In the genomic region with DNA sequence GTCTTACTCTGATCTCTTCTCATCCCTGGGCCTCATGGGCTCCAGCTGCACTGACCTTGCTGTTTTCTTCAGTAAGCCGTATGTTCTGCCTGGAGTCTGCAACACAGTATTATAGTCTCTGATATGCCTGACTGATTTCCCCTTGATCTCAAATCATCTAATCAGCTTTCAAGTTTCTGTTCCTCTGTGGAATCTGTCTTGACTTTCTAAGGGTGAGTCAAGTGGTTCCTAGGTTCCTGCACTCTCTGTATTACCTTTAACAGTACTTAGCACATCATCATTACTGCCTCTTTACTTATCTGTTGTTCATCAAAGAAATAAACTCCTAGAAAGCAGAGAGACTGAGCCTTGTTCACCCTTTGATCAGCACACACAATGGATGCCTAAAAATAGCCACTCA, we compare ENCODE assay signal across 10 cellular contexts.
DNase-seq lines count a peak whose midpoint lies in the region; ATAC-seq and TF ChIP-seq lines count a peak whose summit lies in the region.
"Had no signal": no experiment of that assay in that cellular context is flagged by ENCODE, and none has a peak within 500 bp of the region (broad histone marks: within the 10 kb centered on the region; RNA-seq: fewer than 3 reads in every experiment).

No MANE protein-coding gene starts in this region.

- peaks cover 9% of the 10 kb centered on the region for H3K9me3 Mint-ChIP-seq in memory B cell
- H3K9me3 Mint-ChIP-seq in CD8-positive, alpha-beta T cell: no peaks in the 10 kb centered on the region
- H3K9me3 Mint-ChIP-seq in MCF 10A (ENCODE audit: unreplicated experiment): peaks cover 40% of the 10 kb centered on the region

- H3K27ac Mint-ChIP-seq in memory B cell (no peak overlapping the region), MCF 10A (ENCODE audit: low read depth, unreplicated experiment) (no peak overlapping the region)
- no peak overlapping the region for H3K27ac Mint-ChIP-seq in CD8-positive, alpha-beta T cell

- H3K4me1 ChIP-seq in osteoblast (ENCODE audit: insufficient read depth, low read length): no peaks in the 10 kb centered on the region
- H3K4me1 ChIP-seq in CD8-positive, alpha-beta T cell (ENCODE audit: insufficient read depth, low read length): no peaks in the 10 kb centered on the region

- peak; percentile 79 for ATAC-seq in GM18873 (IDR thresholded peaks at IDR 0.05; ENCODE audit: low FRiP score, unreplicated experiment)
- ATAC-seq in GM21529 (IDR thresholded peaks at IDR 0.05; ENCODE audit: unreplicated experiment): peak; percentile 95
- ATAC-seq in HG03108 (IDR thresholded peaks at IDR 0.05; ENCODE audit: unreplicated experiment): peak; percentile 96
- peak; percentile 83 for ATAC-seq in memory B cell (ENCODE audit: low read depth)
- no peak for ATAC-seq in Right ventricle myocardium inferior
- no peak for ATAC-seq in CD8-positive, alpha-beta T cell

- intact Hi-C loops in Right ventricle myocardium inferior (cut with DNase I) (no loop called here), MCF 10A (cut with micrococcal nuclease) (no loop called here)
- intact Hi-C loops in CD8-positive, alpha-beta T cell (cut with DNase I, micrococcal nuclease): no loop called here

- no peak overlapping the region for H3K27ac ChIP-seq in osteoblast (ENCODE audit: low read depth, low read length)
- no peak overlapping the region for H3K27ac ChIP-seq in CD8-positive, alpha-beta T cell (ENCODE audit: low read depth, low read length)

- H4K20me1 ChIP-seq in osteoblast (ENCODE audit: insufficient read depth, low read length): no peaks in the 10 kb centered on the region

- peaks cover 4% of the 10 kb centered on the region for H3K4me1 Mint-ChIP-seq in memory B cell
- H3K4me1 Mint-ChIP-seq in CD8-positive, alpha-beta T cell (ENCODE audit: low read depth): no peaks in the 10 kb centered on the region
- H3K4me1 Mint-ChIP-seq in MCF 10A (ENCODE audit: insufficient read depth, unreplicated experiment): no peaks in the 10 kb centered on the region

- POLR2A ChIA-PET in CD8-positive, alpha-beta T cell (lab: Charles Lee): interaction anchor here (0.8 kb wide), 1 partner anchor 283 kb away, joined by 3 read pairs; no protein-coding TSS in a partner anchor
- POLR2A ChIA-PET in MCF 10A (lab: Yijun Ruan, JAX): interaction anchor here (0.7 kb wide), 1 partner anchor 446 kb away, joined by 3 read pairs; no protein-coding TSS in a partner anchor

- H3K9me3 ChIP-seq in osteoblast (ENCODE audit: low read depth, low read length): no peaks in the 10 kb centered on the region
- no peaks in the 10 kb centered on the region for H3K9me3 ChIP-seq in CD8-positive, alpha-beta T cell (ENCODE audit: low read length)

- H3K79me2 ChIP-seq in osteoblast (ENCODE audit: insufficient read depth, low read length): no peaks in the 10 kb centered on the region

- H3K36me3 Mint-ChIP-seq in memory B cell: no peaks in the 10 kb centered on the region
- H3K36me3 Mint-ChIP-seq in CD8-positive, alpha-beta T cell: no peaks in the 10 kb centered on the region
- no peaks in the 10 kb centered on the region for H3K36me3 Mint-ChIP-seq in MCF 10A (ENCODE audit: insufficient read depth, unreplicated experiment)

- no peaks in the 10 kb centered on the region for H3K36me3 ChIP-seq in osteoblast (ENCODE audit: insufficient read depth, low read length)
- H3K36me3 ChIP-seq in CD8-positive, alpha-beta T cell (ENCODE audit: insufficient read depth, low read length): no peaks in the 10 kb centered on the region

- no TSS peak for BruUV-seq in MCF 10A (replicated peaks; lab: Mats Ljungman, UMichigan)

- TF ChIP-seq CTCF in osteoblast (IDR thresholded peaks at IDR 0.05; ENCODE audit: extremely low read depth, low read depth, low read length): no peak
- TF ChIP-seq CTCF in CD8-positive, alpha-beta T cell (IDR thresholded peaks at IDR 0.05): no peak
- TF ChIP-seq CTCF in MCF 10A (IDR thresholded peaks at IDR 0.05; ENCODE audit: unreplicated experiment): no peak

- no peaks in the 10 kb centered on the region for H3K27me3 ChIP-seq in osteoblast (ENCODE audit: insufficient read depth, low read length)
- no peaks in the 10 kb centered on the region for H3K27me3 ChIP-seq in CD8-positive, alpha-beta T cell (ENCODE audit: insufficient read depth, low read length)

- no peak overlapping the region for H2AFZ ChIP-seq in osteoblast (ENCODE audit: low read length)

- no peaks in the 10 kb centered on the region for H3K27me3 Mint-ChIP-seq in memory B cell
- H3K27me3 Mint-ChIP-seq in CD8-positive, alpha-beta T cell (ENCODE audit: low read depth): peaks cover 4% of the 10 kb centered on the region
- no peaks in the 10 kb centered on the region for H3K27me3 Mint-ChIP-seq in MCF 10A (ENCODE audit: insufficient read depth, unreplicated experiment)

- CTCF ChIA-PET in CD8-positive, alpha-beta T cell (lab: Charles Lee): no interaction called here
- CTCF ChIA-PET in MCF 10A (lab: Yijun Ruan, JAX): no interaction called here

- no peak overlapping the region for H3K4me3 ChIP-seq in osteoblast (ENCODE audit: insufficient read depth, low read length)
- no peak overlapping the region for H3K4me3 ChIP-seq in CD8-positive, alpha-beta T cell (ENCODE audit: low read depth, low read length)

- DNase-seq in memory B cell (ENCODE audit: low spot score in 2 of 2) (no peak), osteoblast (ENCODE audit: insufficient read length, low spot score, missing footprints) (no peak), Right ventricle myocardium inferior (ENCODE audit: missing footprints) (no peak), MCF 10A (ENCODE audit: unreplicated experiment) (no peak)
- no peak for DNase-seq in CD8-positive, alpha-beta T cell
- DNase-seq: Calu3; stimulated activated CD4-positive, alpha-beta T cell treated with anti-CD3 and anti-CD28 coated beads, Interleukin-2, amount 100 ng/mL, for 48 hours had no signal

- no peak overlapping the region for H3K4me3 Mint-ChIP-seq in memory B cell
- H3K4me3 Mint-ChIP-seq in CD8-positive, alpha-beta T cell: no peak overlapping the region
- H3K4me3 Mint-ChIP-seq in MCF 10A (ENCODE audit: unreplicated experiment): no peak overlapping the region

- H3K4me2 ChIP-seq in osteoblast (ENCODE audit: insufficient read depth, low read length): no peak overlapping the region

Comparison
In these comparisons a context has a peak if more than half of its experiments do, and no peak if none do; other contexts are left out.
1. ATAC-seq: peak in GM18873 (single experiment), GM21529 (single experiment), HG03108 (single experiment) and memory B cell (single experiment); none in Right ventricle myocardium inferior (single experiment) and CD8-positive, alpha-beta T cell (single experiment).